Comparison of ENCODE assay signal across 1 cellular context in the genomic region with DNA sequence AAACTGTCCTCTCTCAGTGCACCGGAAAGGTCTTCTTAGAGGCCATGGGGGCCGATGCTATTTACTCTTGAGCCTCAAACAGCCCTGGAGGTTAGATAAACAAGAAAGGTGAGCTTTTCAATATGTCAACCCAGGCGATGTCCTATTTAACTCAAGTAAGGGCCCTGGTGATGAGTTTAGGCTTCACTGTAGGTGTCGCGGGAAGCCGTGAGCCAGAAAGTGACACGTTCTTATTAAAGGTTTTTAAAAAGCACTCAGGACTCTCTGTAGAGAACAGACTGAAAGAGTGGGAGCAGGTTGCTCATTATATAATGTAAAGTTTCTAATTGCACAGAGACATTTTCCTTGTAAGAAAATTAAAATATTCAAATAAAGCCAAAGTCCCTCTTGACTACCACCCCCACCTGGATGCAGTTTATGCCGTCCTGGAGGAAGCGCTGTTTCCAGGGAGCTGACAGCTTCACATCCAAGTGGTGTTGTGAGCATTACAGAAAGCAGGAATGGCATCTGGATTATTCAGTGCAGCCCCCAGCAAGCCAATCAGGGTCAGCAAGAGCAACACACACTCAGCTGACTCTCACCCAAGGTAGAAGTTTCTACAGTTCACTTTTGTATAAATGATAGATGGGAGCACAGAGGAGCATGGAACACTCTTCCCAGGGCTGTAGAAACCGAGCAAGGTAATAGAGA.
TF ChIP-seq lines count a peak whose summit lies in the region.

No MANE protein-coding gene starts in this region.

TF ChIP-seq in GM23338, 12 proteins besides CTCF, POLR2A, EP300 and RAD21 (continued from another document):
- TF ChIP-seq, protein P1, sequence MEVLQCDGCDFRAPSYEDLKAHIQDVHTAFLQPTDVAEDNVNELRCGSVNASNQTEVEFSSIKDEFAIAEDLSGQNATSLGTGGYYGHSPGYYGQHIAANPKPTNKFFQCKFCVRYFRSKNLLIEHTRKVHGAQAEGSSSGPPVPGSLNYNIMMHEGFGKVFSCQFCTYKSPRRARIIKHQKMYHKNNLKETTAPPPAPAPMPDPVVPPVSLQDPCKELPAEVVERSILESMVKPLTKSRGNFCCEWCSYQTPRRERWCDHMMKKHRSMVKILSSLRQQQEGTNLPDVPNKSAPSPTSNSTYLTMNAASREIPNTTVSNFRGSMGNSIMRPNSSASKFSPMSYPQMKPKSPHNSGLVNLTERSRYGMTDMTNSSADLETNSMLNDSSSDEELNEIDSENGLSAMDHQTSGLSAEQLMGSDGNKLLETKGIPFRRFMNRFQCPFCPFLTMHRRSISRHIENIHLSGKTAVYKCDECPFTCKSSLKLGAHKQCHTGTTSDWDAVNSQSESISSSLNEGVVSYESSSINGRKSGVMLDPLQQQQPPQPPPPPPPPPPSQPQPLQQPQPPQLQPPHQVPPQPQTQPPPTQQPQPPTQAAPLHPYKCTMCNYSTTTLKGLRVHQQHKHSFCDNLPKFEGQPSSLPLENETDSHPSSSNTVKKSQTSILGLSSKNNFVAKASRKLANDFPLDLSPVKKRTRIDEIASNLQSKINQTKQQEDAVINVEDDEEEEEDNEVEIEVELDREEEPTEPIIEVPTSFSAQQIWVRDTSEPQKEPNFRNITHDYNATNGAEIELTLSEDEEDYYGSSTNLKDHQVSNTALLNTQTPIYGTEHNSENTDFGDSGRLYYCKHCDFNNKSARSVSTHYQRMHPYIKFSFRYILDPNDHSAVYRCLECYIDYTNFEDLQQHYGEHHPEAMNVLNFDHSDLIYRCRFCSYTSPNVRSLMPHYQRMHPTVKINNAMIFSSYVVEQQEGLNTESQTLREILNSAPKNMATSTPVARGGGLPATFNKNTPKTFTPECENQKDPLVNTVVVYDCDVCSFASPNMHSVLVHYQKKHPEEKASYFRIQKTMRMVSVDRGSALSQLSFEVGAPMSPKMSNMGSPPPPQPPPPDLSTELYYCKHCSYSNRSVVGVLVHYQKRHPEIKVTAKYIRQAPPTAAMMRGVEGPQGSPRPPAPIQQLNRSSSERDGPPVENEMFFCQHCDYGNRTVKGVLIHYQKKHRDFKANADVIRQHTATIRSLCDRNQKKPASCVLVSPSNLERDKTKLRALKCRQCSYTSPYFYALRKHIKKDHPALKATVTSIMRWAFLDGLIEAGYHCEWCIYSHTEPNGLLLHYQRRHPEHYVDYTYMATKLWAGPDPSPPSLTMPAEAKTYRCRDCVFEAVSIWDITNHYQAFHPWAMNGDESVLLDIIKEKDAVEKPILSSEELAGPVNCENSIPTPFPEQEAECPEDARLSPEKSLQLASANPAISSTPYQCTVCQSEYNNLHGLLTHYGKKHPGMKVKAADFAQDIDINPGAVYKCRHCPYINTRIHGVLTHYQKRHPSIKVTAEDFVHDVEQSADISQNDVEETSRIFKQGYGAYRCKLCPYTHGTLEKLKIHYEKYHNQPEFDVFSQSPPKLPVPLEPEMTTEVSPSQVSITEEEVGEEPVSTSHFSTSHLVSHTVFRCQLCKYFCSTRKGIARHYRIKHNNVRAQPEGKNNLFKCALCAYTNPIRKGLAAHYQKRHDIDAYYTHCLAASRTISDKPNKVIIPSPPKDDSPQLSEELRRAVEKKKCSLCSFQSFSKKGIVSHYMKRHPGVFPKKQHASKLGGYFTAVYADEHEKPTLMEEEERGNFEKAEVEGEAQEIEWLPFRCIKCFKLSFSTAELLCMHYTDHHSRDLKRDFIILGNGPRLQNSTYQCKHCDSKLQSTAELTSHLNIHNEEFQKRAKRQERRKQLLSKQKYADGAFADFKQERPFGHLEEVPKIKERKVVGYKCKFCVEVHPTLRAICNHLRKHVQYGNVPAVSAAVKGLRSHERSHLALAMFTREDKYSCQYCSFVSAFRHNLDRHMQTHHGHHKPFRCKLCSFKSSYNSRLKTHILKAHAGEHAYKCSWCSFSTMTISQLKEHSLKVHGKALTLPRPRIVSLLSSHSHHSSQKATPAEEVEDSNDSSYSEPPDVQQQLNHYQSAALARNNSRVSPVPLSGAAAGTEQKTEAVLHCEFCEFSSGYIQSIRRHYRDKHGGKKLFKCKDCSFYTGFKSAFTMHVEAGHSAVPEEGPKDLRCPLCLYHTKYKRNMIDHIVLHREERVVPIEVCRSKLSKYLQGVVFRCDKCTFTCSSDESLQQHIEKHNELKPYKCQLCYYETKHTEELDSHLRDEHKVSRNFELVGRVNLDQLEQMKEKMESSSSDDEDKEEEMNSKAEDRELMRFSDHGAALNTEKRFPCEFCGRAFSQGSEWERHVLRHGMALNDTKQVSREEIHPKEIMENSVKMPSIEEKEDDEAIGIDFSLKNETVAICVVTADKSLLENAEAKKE (CRISPR knock-in tag; IDR thresholded peaks at IDR 0.05): no peak
- TF ChIP-seq NANOG (IDR thresholded peaks at IDR 0.05; ENCODE audit: borderline replicate concordance) (no peak), ZNF331 (CRISPR knock-in tag; IDR thresholded peaks at IDR 0.05; ENCODE audit: low read depth) (no peak), ZNF114 (CRISPR knock-in tag; IDR thresholded peaks at IDR 0.05) (no peak), CREB1 (CRISPR knock-in tag; IDR thresholded peaks at IDR 0.05; ENCODE audit: low read depth) (no peak), JUNB (IDR thresholded peaks at IDR 0.05; ENCODE audit: unreplicated experiment) (no peak), EZH2phosphoT487 (IDR thresholded peaks at IDR 0.05; ENCODE audit: unreplicated experiment) (no peak), EZH2 (IDR thresholded peaks at IDR 0.05; ENCODE audit: low read depth, unreplicated experiment) (no peak), POLR2AphosphoS5 (IDR thresholded peaks at IDR 0.05; ENCODE audit: low read depth) (no peak), STAT1 (IDR thresholded peaks at IDR 0.05; ENCODE audit: unreplicated experiment) (no peak)
- TF ChIP-seq, protein P2, sequence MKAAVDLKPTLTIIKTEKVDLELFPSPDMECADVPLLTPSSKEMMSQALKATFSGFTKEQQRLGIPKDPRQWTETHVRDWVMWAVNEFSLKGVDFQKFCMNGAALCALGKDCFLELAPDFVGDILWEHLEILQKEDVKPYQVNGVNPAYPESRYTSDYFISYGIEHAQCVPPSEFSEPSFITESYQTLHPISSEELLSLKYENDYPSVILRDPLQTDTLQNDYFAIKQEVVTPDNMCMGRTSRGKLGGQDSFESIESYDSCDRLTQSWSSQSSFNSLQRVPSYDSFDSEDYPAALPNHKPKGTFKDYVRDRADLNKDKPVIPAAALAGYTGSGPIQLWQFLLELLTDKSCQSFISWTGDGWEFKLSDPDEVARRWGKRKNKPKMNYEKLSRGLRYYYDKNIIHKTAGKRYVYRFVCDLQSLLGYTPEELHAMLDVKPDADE (IDR thresholded peaks at IDR 0.05): no peak
TF ChIP-seq in GM23338: peak in this region for 0.
